In the genomic region with DNA sequence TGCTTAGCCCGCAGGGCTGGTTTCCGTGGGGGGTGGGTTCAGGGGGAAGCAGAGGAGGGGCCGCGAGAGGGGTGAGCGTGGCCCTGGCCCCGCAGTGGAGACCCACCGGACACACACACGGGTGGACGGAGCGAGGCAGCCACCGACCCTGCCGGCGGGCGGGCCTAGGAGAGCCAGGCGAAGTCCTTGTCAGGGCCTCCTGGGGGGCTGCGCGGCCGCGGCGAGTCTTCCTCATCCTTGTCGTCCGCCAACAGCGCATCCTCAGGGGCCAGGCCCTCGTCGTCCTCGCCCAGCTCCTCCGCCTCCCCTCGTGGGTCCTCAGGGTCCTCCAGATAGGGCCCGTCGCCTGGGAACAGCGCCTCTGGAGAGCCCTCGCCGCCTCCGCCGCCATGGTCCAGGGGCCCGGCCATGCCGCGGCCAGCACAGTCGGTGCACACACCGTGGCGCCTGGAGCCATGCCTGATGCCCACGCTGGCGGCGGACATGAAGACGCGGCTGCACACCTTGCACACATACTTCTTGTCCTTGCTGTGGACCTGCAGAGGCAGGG, we compare ENCODE assay signal across 25 cellular contexts. TPM values are rescaled to one million over a fixed set of nuclear protein-coding genes. Genes with fewer than 3 reads are reported as not detected.
"Had no signal": no experiment of that assay in that cellular context is flagged by ENCODE, and none has a peak within 500 bp of the region (broad histone marks: within the 10 kb centered on the region; RNA-seq: fewer than 3 reads in every experiment).

No MANE protein-coding gene starts in this region.

- ATAC-seq: activated naive CD8-positive, alpha-beta T cell treated with anti-CD3 and anti-CD28 coated beads, Interleukin-2, amount 50 U/mL, for 24 hours; activated T-cell treated with anti-CD3 and anti-CD28 coated beads, Interleukin-2, amount 50 U/mL, for 4 hours; gastrocnemius medialis; mucosa of descending colon; right cardiac atrium had no signal

- H3K27ac Mint-ChIP-seq: activated CD4-positive, alpha-beta T cell treated with anti-CD3 and anti-CD28 coated beads, Interleukin-2, amount 10 ng/mL, durations not matched to agents 24 days and 14 days; activated naive CD4-positive, alpha-beta T cell treated with anti-CD3 and anti-CD28 coated beads, Interleukin-2, amount 10 ng/mL, durations not matched to agents 7 days and 5 days; activated naive CD8-positive, alpha-beta T cell treated with anti-CD3 and anti-CD28 coated beads, Interleukin-2, amount 50 U/mL, for 24 hours; brain; naive B cell; stimulated activated naive CD8-positive, alpha-beta T cell treated with anti-CD3 and anti-CD28 coated beads, Interleukin-15, Interleukin-2, amounts not matched to agents 100 ng/mL and 50 ng/mL, for 24 hours had no signal

- H3K36me3 Mint-ChIP-seq: naive B cell had no signal

- H3K4me3 ChIP-seq: coronary artery, gastrocnemius medialis, heart right ventricle, mucosa of descending colon, psoas muscle, skin epidermis, suprapubic skin had no signal

- H3K9me3 ChIP-seq: gastrocnemius medialis, heart right ventricle, mucosa of descending colon, psoas muscle, suprapubic skin had no signal

- H3K27me3 ChIP-seq: gastrocnemius medialis, heart right ventricle, suprapubic skin had no signal

- H3K27me3 Mint-ChIP-seq: activated CD4-positive, alpha-beta T cell treated with anti-CD3 and anti-CD28 coated beads, Interleukin-2, amount 10 ng/mL, durations not matched to agents 24 days and 14 days; activated naive CD4-positive, alpha-beta T cell treated with anti-CD3 and anti-CD28 coated beads, Interleukin-2, amount 10 ng/mL, durations not matched to agents 7 days and 5 days; activated naive CD8-positive, alpha-beta T cell treated with anti-CD3 and anti-CD28 coated beads, Interleukin-2, amount 50 U/mL, for 24 hours; brain; naive B cell; stimulated activated naive CD8-positive, alpha-beta T cell treated with anti-CD3 and anti-CD28 coated beads, Interleukin-15, Interleukin-2, amounts not matched to agents 100 ng/mL and 50 ng/mL, for 24 hours had no signal

- DNase-seq: activated CD4-positive, alpha-beta T cell treated with anti-CD3 and anti-CD28 coated beads, Interleukin-2, amount 10 ng/mL, durations not matched to agents 24 days and 14 days; activated CD4-positive, CD25-positive, alpha-beta regulatory T cell; activated CD8-positive, alpha-beta memory T cell treated with anti-CD3 and anti-CD28 coated beads, Interleukin-2, amount 50 U/mL, for 4 hours; activated effector memory CD4-positive, alpha-beta T cell treated with Interleukin-2 at 50 U/mL for 16 hours; activated naive CD4-positive, alpha-beta T cell treated with anti-CD3 and anti-CD28 coated beads, Interleukin-2, amount 10 ng/mL, durations not matched to agents 7 days and 5 days; activated naive CD8-positive, alpha-beta T cell treated with anti-CD3 and anti-CD28 coated beads, Interleukin-2, amount 50 U/mL, for 24 hours; activated T-cell treated with anti-CD3 and anti-CD28 coated beads, Interleukin-2, amount 50 U/mL, for 4 hours; anterior cingulate cortex; central memory CD4-positive, alpha-beta T cell; gastrocnemius medialis; heart right ventricle; mesenchymal stem cell; naive B cell; stimulated activated CD4-positive, alpha-beta T cell treated with anti-CD3 and anti-CD28 coated beads, Interleukin-15, amount 100 ng/mL, for 24 hours; stimulated activated CD4-positive, alpha-beta T cell treated with anti-CD3 and anti-CD28 coated beads, Interleukin-2, amount 100 ng/mL, for 48 hours; trophoblast cell had no signal

- H3K4me1 Mint-ChIP-seq: brain, naive B cell had no signal

- H3K4me3 Mint-ChIP-seq: activated CD4-positive, alpha-beta T cell treated with anti-CD3 and anti-CD28 coated beads, Interleukin-2, amount 10 ng/mL, durations not matched to agents 24 days and 14 days; activated naive CD4-positive, alpha-beta T cell treated with anti-CD3 and anti-CD28 coated beads, Interleukin-2, amount 10 ng/mL, durations not matched to agents 7 days and 5 days; activated naive CD8-positive, alpha-beta T cell treated with anti-CD3 and anti-CD28 coated beads, Interleukin-2, amount 50 U/mL, for 24 hours; activated T-cell treated with anti-CD3 and anti-CD28 coated beads, Interleukin-2, amount 50 U/mL, for 4 hours; brain; naive B cell; neural crest cell; stimulated activated naive CD8-positive, alpha-beta T cell treated with anti-CD3 and anti-CD28 coated beads, Interleukin-15, Interleukin-2, amounts not matched to agents 100 ng/mL and 50 ng/mL, for 24 hours had no signal

- H3K9me3 Mint-ChIP-seq: activated CD4-positive, alpha-beta T cell treated with anti-CD3 and anti-CD28 coated beads, Interleukin-2, amount 10 ng/mL, durations not matched to agents 24 days and 14 days; activated naive CD4-positive, alpha-beta T cell treated with anti-CD3 and anti-CD28 coated beads, Interleukin-2, amount 10 ng/mL, durations not matched to agents 7 days and 5 days; activated naive CD8-positive, alpha-beta T cell treated with anti-CD3 and anti-CD28 coated beads, Interleukin-2, amount 50 U/mL, for 24 hours; activated T-cell treated with anti-CD3 and anti-CD28 coated beads, Interleukin-2, amount 50 U/mL, for 4 hours; brain; naive B cell; neural crest cell; stimulated activated naive CD8-positive, alpha-beta T cell treated with anti-CD3 and anti-CD28 coated beads, Interleukin-15, Interleukin-2, amounts not matched to agents 100 ng/mL and 50 ng/mL, for 24 hours had no signal

- H3K27ac ChIP-seq: coronary artery, gastrocnemius medialis, psoas muscle, skin epidermis, suprapubic skin had no signal

RNA-seq across cellular contexts. Expression of a gene that starts 50.4 kb away (rescaled TPM):
- total RNA-seq: activated CD4-positive, alpha-beta T cell treated with anti-CD3 and anti-CD28 coated beads, Interleukin-2, amount 10 ng/mL, durations not matched to agents 24 days and 14 days; neural crest cell had no signal
